38 cellular contexts compared by ENCODE assay signal in the genomic region with DNA sequence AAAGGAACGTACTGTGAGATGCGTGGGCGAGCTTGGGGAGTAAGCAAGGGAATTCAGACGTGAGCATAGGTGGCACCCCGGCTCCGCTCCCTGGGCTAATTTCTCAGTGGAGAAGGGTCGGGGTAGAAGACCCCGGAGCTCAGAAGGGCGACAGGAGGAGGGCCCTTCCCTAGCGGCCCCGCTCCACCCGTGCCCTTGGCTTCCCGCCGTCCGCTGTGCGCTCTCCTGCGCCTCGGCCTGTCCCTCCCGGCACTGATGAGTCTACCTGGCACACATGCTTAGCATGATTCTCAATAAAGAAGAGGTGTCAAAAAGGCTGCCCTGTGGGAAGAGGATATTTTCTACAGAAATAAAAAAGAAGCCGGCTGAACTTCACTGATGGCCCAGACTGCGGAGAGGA.
"Had no signal": no experiment of that assay in that cellular context is flagged by ENCODE, and none has a peak within 500 bp of the region (broad histone marks: within the 10 kb centered on the region; RNA-seq: fewer than 3 reads in every experiment).

No MANE protein-coding gene starts in this region.

- FAIRE-seq: astrocyte, bronchial epithelial cell had no signal

- H3K36me3 Mint-ChIP-seq: activated naive CD4-positive, alpha-beta T cell treated with anti-CD3 and anti-CD28 coated beads, Interleukin-2, amount 10 ng/mL, durations not matched to agents 7 days and 5 days; activated naive CD4-positive, alpha-beta T cell treated with anti-CD3 and anti-CD28 coated beads, Interleukin-2, amount 50 U/mL, for 24 hours; activated naive CD8-positive, alpha-beta T cell; activated naive CD8-positive, alpha-beta T cell treated with anti-CD3 and anti-CD28 coated beads for 36 hours; activated naive CD8-positive, alpha-beta T cell treated with anti-CD3 and anti-CD28 coated beads, Interleukin-2, amount 10 ng/mL, durations not matched to agents 7 days and 5 days; brain had no signal

- H3K9me3 Mint-ChIP-seq: activated naive CD4-positive, alpha-beta T cell treated with anti-CD3 and anti-CD28 coated beads, Interleukin-2, amount 50 U/mL, for 24 hours; activated naive CD8-positive, alpha-beta T cell treated with anti-CD3 and anti-CD28 coated beads, Interleukin-2, amount 50 U/mL, for 24 hours; activated T-cell treated with anti-CD3 and anti-CD28 coated beads, Interleukin-2, amount 50 U/mL, for 24 hours had no signal

- H3K36me3 ChIP-seq: adrenal gland, ascending aorta, brain microvascular endothelial cell, breast epithelium, cardiac muscle cell had no signal

- H3K27me3 ChIP-seq: adrenal gland, ascending aorta, body of pancreas, brain microvascular endothelial cell, breast epithelium, cardiac muscle cell had no signal

- DNase-seq: activated effector memory CD4-positive, alpha-beta T cell treated with Interleukin-2 at 50 U/mL for 16 hours; activated gamma-delta T cell; activated gamma-delta T cell treated with Interleukin-2 at 50 U/mL for 16 hours; activated naive CD4-positive, alpha-beta T cell; activated naive CD4-positive, alpha-beta T cell treated with anti-CD3 and anti-CD28 coated beads for 36 hours; activated naive CD4-positive, alpha-beta T cell treated with anti-CD3 and anti-CD28 coated beads, Interleukin-2, amount 10 ng/mL, durations not matched to agents 7 days and 5 days; activated naive CD4-positive, alpha-beta T cell treated with anti-CD3 and anti-CD28 coated beads, Interleukin-2, amount 50 U/mL, for 16 hours; activated naive CD4-positive, alpha-beta T cell treated with Interleukin-2 at 50 U/mL for 16 hours; activated naive CD8-positive, alpha-beta T cell treated with anti-CD3 and anti-CD28 coated beads for 36 hours; activated naive CD8-positive, alpha-beta T cell treated with anti-CD3 and anti-CD28 coated beads, Interleukin-2, amount 10 ng/mL, durations not matched to agents 7 days and 5 days; activated naive CD8-positive, alpha-beta T cell treated with anti-CD3 and anti-CD28 coated beads, Interleukin-2, amount 50 U/mL, for 24 hours; activated T-cell treated with anti-CD3 and anti-CD28 coated beads, Interleukin-2, amount 50 U/mL, for 1 hour; activated T-cell treated with anti-CD3 and anti-CD28 coated beads, Interleukin-2, amount 50 U/mL, for 24 hours; activated T-cell treated with anti-CD3 and anti-CD28 coated beads, Interleukin-2, amount 50 U/mL, for 4 hours; activated T-cell treated with anti-CD3 and anti-CD28 coated beads, Interleukin-2, amount 50 U/mL, for 48 hours; adrenal gland; amniotic stem cell; amygdala; anterior cingulate cortex; aorta; body of pancreas; brain microvascular endothelial cell; caudate nucleus; central memory CD4-positive, alpha-beta T cell; cerebellar nuclear complex had no signal

- H3K27me3 Mint-ChIP-seq: activated naive CD4-positive, alpha-beta T cell treated with anti-CD3 and anti-CD28 coated beads, Interleukin-2, amount 10 ng/mL, durations not matched to agents 7 days and 5 days; activated naive CD8-positive, alpha-beta T cell; activated naive CD8-positive, alpha-beta T cell treated with anti-CD3 and anti-CD28 coated beads, Interleukin-2, amount 10 ng/mL, durations not matched to agents 7 days and 5 days; activated T-cell treated with anti-CD3 and anti-CD28 coated beads, Interleukin-2, amount 50 U/mL, for 24 hours; activated T-helper 17 cell treated with anti-CD3 and anti-CD28 coated beads, Interleukin-2, amount 50 U/mL, for 72 hours; brain; central memory CD8-positive, alpha-beta T cell had no signal

- H3K27ac Mint-ChIP-seq: activated naive CD4-positive, alpha-beta T cell treated with anti-CD3 and anti-CD28 coated beads for 36 hours; activated naive CD4-positive, alpha-beta T cell treated with anti-CD3 and anti-CD28 coated beads, Interleukin-2, amount 10 ng/mL, durations not matched to agents 7 days and 5 days; activated naive CD4-positive, alpha-beta T cell treated with anti-CD3 and anti-CD28 coated beads, Interleukin-2, amount 50 U/mL, for 24 hours; activated naive CD4-positive, alpha-beta T cell treated with anti-CD3 and anti-CD28 coated beads, Interleukin-2, amount 50 U/mL, for 72 hours; activated naive CD8-positive, alpha-beta T cell; activated naive CD8-positive, alpha-beta T cell treated with anti-CD3 and anti-CD28 coated beads for 36 hours; activated naive CD8-positive, alpha-beta T cell treated with anti-CD3 and anti-CD28 coated beads, Interleukin-2, amount 10 ng/mL, durations not matched to agents 7 days and 5 days; activated naive CD8-positive, alpha-beta T cell treated with anti-CD3 and anti-CD28 coated beads, Interleukin-2, amount 50 U/mL, for 24 hours; activated T-cell treated with anti-CD3 and anti-CD28 coated beads, Interleukin-2, amount 50 U/mL, for 24 hours; activated T-helper 1 cell treated with anti-CD3 and anti-CD28 coated beads, Interleukin-12 subunit alpha, Interleukin-12 subunit beta, Interleukin-2, Interleukin-4 antibody, amounts not matched to agents 30 ng/mL and 10 ng/mL and 1 ng/mL, durations not matched to agents 14 hours and 24 hours and 36 hours; activated T-helper 17 cell treated with anti-CD3 and anti-CD28 coated beads, Interleukin-2, amount 50 U/mL, for 72 hours; activated T-helper 2 cell treated with anti-CD3 and anti-CD28 coated beads, Interferon-gamma antibody, Interleukin-2, Interleukin-4, amounts not matched to agents 10 μg/mL and 5 μg/mL and 100 μg/mL, durations not matched to agents 14 hours and 24 hours and 36 hours; brain had no signal

- ATAC-seq: activated naive CD4-positive, alpha-beta T cell treated with anti-CD3 and anti-CD28 coated beads, Interleukin-2, amount 50 U/mL, for 72 hours; activated naive CD8-positive, alpha-beta T cell treated with anti-CD3 and anti-CD28 coated beads, Interleukin-2, amount 50 U/mL, for 24 hours; activated T-cell treated with anti-CD3 and anti-CD28 coated beads, Interleukin-2, amount 50 U/mL, for 4 hours; activated T-helper 17 cell treated with anti-CD3 and anti-CD28 coated beads, Interleukin-2, amount 50 U/mL, for 72 hours; body of pancreas had no signal

- H3K27ac ChIP-seq: adrenal gland, ascending aorta, body of pancreas, brain microvascular endothelial cell, breast epithelium, cardiac muscle cell had no signal

- H3K4me3 Mint-ChIP-seq: activated naive CD4-positive, alpha-beta T cell treated with anti-CD3 and anti-CD28 coated beads for 36 hours; activated naive CD4-positive, alpha-beta T cell treated with anti-CD3 and anti-CD28 coated beads, Interleukin-2, amount 10 ng/mL, durations not matched to agents 7 days and 5 days; activated naive CD4-positive, alpha-beta T cell treated with anti-CD3 and anti-CD28 coated beads, Interleukin-2, amount 50 U/mL, for 24 hours; activated naive CD8-positive, alpha-beta T cell; activated naive CD8-positive, alpha-beta T cell treated with anti-CD3 and anti-CD28 coated beads for 36 hours; activated naive CD8-positive, alpha-beta T cell treated with anti-CD3 and anti-CD28 coated beads, Interleukin-2, amount 10 ng/mL, durations not matched to agents 7 days and 5 days; activated naive CD8-positive, alpha-beta T cell treated with anti-CD3 and anti-CD28 coated beads, Interleukin-2, amount 50 U/mL, for 24 hours; activated T-cell treated with anti-CD3 and anti-CD28 coated beads, Interleukin-2, amount 50 U/mL, for 24 hours; activated T-cell treated with anti-CD3 and anti-CD28 coated beads, Interleukin-2, amount 50 U/mL, for 4 hours; activated T-helper 1 cell treated with anti-CD3 and anti-CD28 coated beads, Interleukin-12 subunit alpha, Interleukin-12 subunit beta, Interleukin-2, Interleukin-4 antibody, amounts not matched to agents 30 ng/mL and 10 ng/mL and 1 ng/mL, durations not matched to agents 14 hours and 24 hours and 36 hours; activated T-helper 17 cell treated with anti-CD3 and anti-CD28 coated beads, Interleukin-2, amount 50 U/mL, for 72 hours; brain; central memory CD8-positive, alpha-beta T cell had no signal

- H3K9me3 ChIP-seq: adrenal gland, body of pancreas had no signal

- H3K4me1 ChIP-seq: adrenal gland, ascending aorta, body of pancreas, breast epithelium had no signal

- H3K4me1 Mint-ChIP-seq: activated naive CD4-positive, alpha-beta T cell treated with anti-CD3 and anti-CD28 coated beads, Interleukin-2, amount 10 ng/mL, durations not matched to agents 7 days and 5 days; activated naive CD4-positive, alpha-beta T cell treated with anti-CD3 and anti-CD28 coated beads, Interleukin-2, amount 50 U/mL, for 24 hours; activated naive CD8-positive, alpha-beta T cell treated with anti-CD3 and anti-CD28 coated beads for 36 hours; activated naive CD8-positive, alpha-beta T cell treated with anti-CD3 and anti-CD28 coated beads, Interleukin-2, amount 10 ng/mL, durations not matched to agents 7 days and 5 days; activated naive CD8-positive, alpha-beta T cell treated with anti-CD3 and anti-CD28 coated beads, Interleukin-2, amount 50 U/mL, for 24 hours; activated T-helper 17 cell treated with anti-CD3 and anti-CD28 coated beads, Interleukin-2, amount 50 U/mL, for 72 hours; brain; central memory CD8-positive, alpha-beta T cell had no signal

- H3K4me3 ChIP-seq: adrenal gland, ascending aorta, body of pancreas, breast epithelium, cardiac muscle cell had no signal
